28 cellular contexts compared by ENCODE assay signal in genomic region chr4:137468836-137469235, GRCh38.
"Had no signal": no experiment of that assay in that cellular context is flagged by ENCODE, and none has a peak within 500 bp of the region (broad histone marks: within the 10 kb centered on the region; RNA-seq: fewer than 3 reads in every experiment).

No MANE protein-coding gene starts in this region.

- ATAC-seq: natural killer cell; psoas muscle; right cardiac atrium; right lobe of liver; stimulated activated effector memory CD8-positive, alpha-beta T cell treated with anti-CD3 and anti-CD28 coated beads, Interleukin-12 subunit alpha, Interleukin-12 subunit beta, amount 100 ng/mL, for 72 hours; stimulated activated naive B cell treated with anti-CD40 and anti-IgM and Interleukin-4, amounts not matched to agents 10 μg/mL and 1 μg/mL and 100 μg/mL, for 72 hours; upper lobe of right lung had no signal

- H3K36me3 ChIP-seq: neural progenitor cell, ovary, right lobe of liver, sigmoid colon, stomach, thoracic aorta, thyroid gland, tibial nerve, upper lobe of right lung, uterus had no signal

- H3K4me1 Mint-ChIP-seq: natural killer cell; neural progenitor cell; stimulated activated effector memory CD8-positive, alpha-beta T cell treated with anti-CD3 and anti-CD28 coated beads, Interleukin-12 subunit alpha, Interleukin-12 subunit beta, amount 100 ng/mL, for 72 hours; stimulated activated naive B cell treated with anti-CD40 and anti-IgM and Interleukin-4, amounts not matched to agents 10 μg/mL and 1 μg/mL and 100 μg/mL, for 72 hours had no signal

- H3K27ac ChIP-seq: neural progenitor cell, ovary, parathyroid adenoma, psoas muscle, right lobe of liver, stomach, thoracic aorta, thyroid gland, tibial nerve, upper lobe of right lung, uterus had no signal

- H3K79me2 ChIP-seq: parathyroid adenoma had no signal

- H3K27ac Mint-ChIP-seq: natural killer cell; nephron; neural progenitor cell; progenitor cell of endocrine pancreas; stimulated activated effector memory CD8-positive, alpha-beta T cell treated with anti-CD3 and anti-CD28 coated beads, Interleukin-12 subunit alpha, Interleukin-12 subunit beta, amount 100 ng/mL, for 72 hours; stimulated activated naive B cell treated with anti-CD40 and anti-IgM and Interleukin-4, amounts not matched to agents 10 μg/mL and 1 μg/mL and 100 μg/mL, for 72 hours; stimulated activated naive CD8-positive, alpha-beta T cell treated with anti-CD3 and anti-CD28 coated beads, Interleukin-15, Interleukin-2, amounts not matched to agents 100 ng/mL and 50 ng/mL, for 24 hours; type B pancreatic cell had no signal

- H3K27me3 ChIP-seq: neural progenitor cell, ovary, right lobe of liver, sigmoid colon, stomach, thyroid gland, tibial nerve, upper lobe of right lung, uterus had no signal

- H3K4me3 ChIP-seq: neural progenitor cell, ovary, psoas muscle, right lobe of liver, sigmoid colon, stomach, thoracic aorta, thyroid gland, tibial nerve, upper lobe of right lung, uterus had no signal

- H2AFZ ChIP-seq: neural progenitor cell, parathyroid adenoma had no signal

- DNase-seq: natural killer cell; occipital lobe; ovary; posterior cingulate gyrus; psoas muscle; right cardiac atrium; right lobe of liver; sigmoid colon; small intestine; stimulated activated CD4-positive, alpha-beta T cell treated with anti-CD3 and anti-CD28 coated beads, Interleukin-15, amount 100 ng/mL, for 24 hours; stimulated activated CD4-positive, alpha-beta T cell treated with anti-CD3 and anti-CD28 coated beads, Interleukin-2, amount 100 ng/mL, for 24 hours; stimulated activated CD4-positive, alpha-beta T cell treated with anti-CD3 and anti-CD28 coated beads, Interleukin-2, amount 100 ng/mL, for 48 hours; stimulated activated CD4-positive, alpha-beta T cell treated with anti-CD3 and anti-CD28 coated beads, Interleukin-4, amount 100 ng/mL, for 24 hours; stimulated activated naive B cell treated with anti-CD40 and anti-IgM and Interleukin-4, amounts not matched to agents 10 μg/mL and 1 μg/mL and 100 μg/mL, for 72 hours; stimulated activated naive CD4-positive, alpha-beta T cell treated with Interleukin-2 at 50 U/mL for 16 hours; stomach; thyroid gland; upper lobe of right lung; uterus had no signal

- H3K9me3 ChIP-seq: ovary, psoas muscle, right lobe of liver, sigmoid colon, thoracic aorta, thyroid gland, upper lobe of right lung, uterus had no signal

- H3K9ac ChIP-seq: neural progenitor cell, parathyroid adenoma had no signal

- H3K4me3 Mint-ChIP-seq: natural killer cell; nephron; neural progenitor cell; stimulated activated effector memory CD8-positive, alpha-beta T cell treated with anti-CD3 and anti-CD28 coated beads, Interleukin-12 subunit alpha, Interleukin-12 subunit beta, amount 100 ng/mL, for 72 hours; stimulated activated naive B cell treated with anti-CD40 and anti-IgM and Interleukin-4, amounts not matched to agents 10 μg/mL and 1 μg/mL and 100 μg/mL, for 72 hours; stimulated activated naive CD8-positive, alpha-beta T cell treated with anti-CD3 and anti-CD28 coated beads, Interleukin-15, Interleukin-2, amounts not matched to agents 100 ng/mL and 50 ng/mL, for 24 hours; type B pancreatic cell had no signal

- H3K27me3 Mint-ChIP-seq: progenitor cell of endocrine pancreas; stimulated activated naive B cell treated with anti-CD40 and anti-IgM and Interleukin-4, amounts not matched to agents 10 μg/mL and 1 μg/mL and 100 μg/mL, for 72 hours; stimulated activated naive CD8-positive, alpha-beta T cell treated with anti-CD3 and anti-CD28 coated beads, Interleukin-15, Interleukin-2, amounts not matched to agents 100 ng/mL and 50 ng/mL, for 24 hours; type B pancreatic cell had no signal

- H3K4me1 ChIP-seq: neural progenitor cell, parathyroid adenoma, psoas muscle, right lobe of liver, stomach, thyroid gland, tibial nerve, upper lobe of right lung, uterus had no signal

- H3K36me3 Mint-ChIP-seq: natural killer cell; stimulated activated effector memory CD8-positive, alpha-beta T cell treated with anti-CD3 and anti-CD28 coated beads, Interleukin-12 subunit alpha, Interleukin-12 subunit beta, amount 100 ng/mL, for 72 hours; stimulated activated naive B cell treated with anti-CD40 and anti-IgM and Interleukin-4, amounts not matched to agents 10 μg/mL and 1 μg/mL and 100 μg/mL, for 72 hours had no signal

- H3K4me2 ChIP-seq: neural progenitor cell had no signal
